Comparison of ENCODE assay signal across 26 cellular contexts in the genomic region with DNA sequence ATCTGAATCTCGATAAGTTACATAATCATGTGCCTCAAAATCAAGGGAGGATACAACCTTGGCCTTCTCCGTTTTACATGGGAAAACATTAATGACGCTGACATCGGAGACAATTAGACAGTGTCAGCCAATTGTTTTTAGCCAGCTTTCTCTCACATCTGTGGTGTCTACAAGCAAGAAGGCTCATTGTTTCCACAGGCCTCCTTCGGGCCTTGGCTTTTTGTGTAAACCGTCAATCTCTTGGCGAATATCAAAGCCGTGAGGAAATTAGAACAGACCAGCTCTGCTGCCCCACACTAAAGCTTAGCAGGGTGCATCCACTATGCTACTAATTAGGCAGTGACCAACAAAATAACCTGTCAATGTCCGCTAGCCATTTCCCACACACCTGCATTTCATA. TPM values are rescaled to one million over a fixed set of nuclear protein-coding genes. Genes with fewer than 3 reads are reported as not detected.
DNase-seq lines count a peak whose midpoint lies in the region; ATAC-seq and TF ChIP-seq lines count a peak whose summit lies in the region.
"Had no signal": no experiment of that assay in that cellular context is flagged by ENCODE, and none has a peak within 500 bp of the region (broad histone marks: within the 10 kb centered on the region; RNA-seq: fewer than 3 reads in every experiment).

No MANE protein-coding gene starts in this region.

- no peak overlapping the region for H3K18ac ChIP-seq in trophoblast cell (ENCODE audit: low read length)

- H4K8ac ChIP-seq in trophoblast cell (ENCODE audit: low read depth, low read length) = no peak overlapping the region

- intact Hi-C loops in sciatic nerve (cut with DNase I) = no loop called here

- H2BK5ac ChIP-seq in trophoblast cell (ENCODE audit: low read depth, low read length, poor library complexity) = no peak overlapping the region

- no peak for ATAC-seq in sciatic nerve
- no peak for ATAC-seq in activated T-cell treated with anti-CD3 and anti-CD28 coated beads, Interleukin-2, amount 50 U/mL, for 72 hours (replicated peaks in 1 of 2)
- ATAC-seq: esophagus mucosa; gastroesophageal sphincter; GM12878; pancreas; stimulated activated effector memory CD8-positive, alpha-beta T cell treated with anti-CD3 and anti-CD28 coated beads, Interleukin-12 subunit alpha, Interleukin-12 subunit beta, amount 100 ng/mL, for 72 hours had no signal

- H3K27me3 ChIP-seq in H7 (ENCODE audit: control insufficient read depth, insufficient read depth, low read length) (no peaks in the 10 kb centered on the region), iPS-18a (ENCODE audit: control insufficient read depth, insufficient read depth, low read length) (peaks cover 16% of the 10 kb centered on the region), trophoblast cell (ENCODE audit: insufficient read depth, low read length) (no peaks in the 10 kb centered on the region)
- H3K27me3 ChIP-seq: pancreas had no signal

- H3K23ac ChIP-seq in trophoblast cell (ENCODE audit: low read length) = peak overlapping the region; percentile 61

- no peaks in the 10 kb centered on the region for H3K79me1 ChIP-seq in trophoblast cell (ENCODE audit: low read length)

- H2BK120ac ChIP-seq in trophoblast cell (ENCODE audit: insufficient read depth, low read length, poor library complexity) = no peak overlapping the region

- H2BK12ac ChIP-seq in trophoblast cell (ENCODE audit: low read length) = no peak overlapping the region

- H3K4me2 ChIP-seq in trophoblast cell (ENCODE audit: low read length) = no peak overlapping the region
- H3K4me2 ChIP-seq: SK-N-SH had no signal

- H3K4me3 Mint-ChIP-seq in brain = peak overlapping the region in 3 of 5 experiments; percentile 2 to 57 (median 43)
- H3K4me3 Mint-ChIP-seq in activated T-cell treated with anti-CD3 and anti-CD28 coated beads, Interleukin-2, amount 50 U/mL, for 72 hours = no peak overlapping the region
- H3K4me3 Mint-ChIP-seq: activated B cell treated with CpG ODN at 0.5 μM for 24 hours; activated CD4-positive, alpha-beta memory T cell treated with anti-CD3 and anti-CD28 coated beads for 36 hours; CD4-positive, alpha-beta memory T cell; stimulated activated effector memory CD8-positive, alpha-beta T cell treated with anti-CD3 and anti-CD28 coated beads, Interleukin-12 subunit alpha, Interleukin-12 subunit beta, amount 100 ng/mL, for 72 hours had no signal

- H4K91ac ChIP-seq in trophoblast cell (ENCODE audit: low read depth, low read length) = no peak overlapping the region

- H3K9ac ChIP-seq in iPS-18a (ENCODE audit: low read length) (no peak overlapping the region), trophoblast cell (ENCODE audit: low read length) (no peak overlapping the region)
- H3K9ac ChIP-seq: SK-N-SH had no signal

- no peak overlapping the region for H2AFZ ChIP-seq in trophoblast cell (ENCODE audit: insufficient read depth, low read length, poor library complexity)

- H3K36me3 Mint-ChIP-seq in brain = no peaks in the 10 kb centered on the region
- no peaks in the 10 kb centered on the region for H3K36me3 Mint-ChIP-seq in activated T-cell treated with anti-CD3 and anti-CD28 coated beads, Interleukin-2, amount 50 U/mL, for 72 hours (ENCODE audit: insufficient read depth in 2 of 2)
- H3K36me3 Mint-ChIP-seq: activated CD4-positive, alpha-beta memory T cell treated with anti-CD3 and anti-CD28 coated beads for 36 hours; CD4-positive, alpha-beta memory T cell; stimulated activated effector memory CD8-positive, alpha-beta T cell treated with anti-CD3 and anti-CD28 coated beads, Interleukin-12 subunit alpha, Interleukin-12 subunit beta, amount 100 ng/mL, for 72 hours had no signal

- H3K27ac Mint-ChIP-seq in brain = peak overlapping the region in 2 of 5 experiments; percentile 25 to 85
- no peak overlapping the region for H3K27ac Mint-ChIP-seq in activated T-cell treated with anti-CD3 and anti-CD28 coated beads, Interleukin-2, amount 50 U/mL, for 72 hours
- H3K27ac Mint-ChIP-seq: activated B cell treated with CpG ODN at 0.5 μM for 24 hours; activated CD4-positive, alpha-beta memory T cell treated with anti-CD3 and anti-CD28 coated beads for 36 hours; CD4-positive, alpha-beta memory T cell; stimulated activated effector memory CD8-positive, alpha-beta T cell treated with anti-CD3 and anti-CD28 coated beads, Interleukin-12 subunit alpha, Interleukin-12 subunit beta, amount 100 ng/mL, for 72 hours had no signal

- no peaks in the 10 kb centered on the region for H3K9me3 ChIP-seq in iPS-18a (ENCODE audit: control insufficient read depth, low read depth, low read length)
- no peaks in the 10 kb centered on the region for H3K9me3 ChIP-seq in trophoblast cell (ENCODE audit: insufficient read depth, low read depth, low read length)
- H3K9me3 ChIP-seq: gastroesophageal sphincter, MG63, pancreas, SK-N-SH, thoracic aorta had no signal

- H3K4me1 Mint-ChIP-seq in brain = peaks cover 63% of the 10 kb centered on the region
- no peaks in the 10 kb centered on the region for H3K4me1 Mint-ChIP-seq in activated T-cell treated with anti-CD3 and anti-CD28 coated beads, Interleukin-2, amount 50 U/mL, for 72 hours (ENCODE audit: low read depth)
- H3K4me1 Mint-ChIP-seq: activated B cell treated with CpG ODN at 0.5 μM for 24 hours; CD4-positive, alpha-beta memory T cell; stimulated activated effector memory CD8-positive, alpha-beta T cell treated with anti-CD3 and anti-CD28 coated beads, Interleukin-12 subunit alpha, Interleukin-12 subunit beta, amount 100 ng/mL, for 72 hours had no signal

- H3K27ac ChIP-seq in iPS-18a (ENCODE audit: low read length) (no peak overlapping the region), trophoblast cell (ENCODE audit: low read depth, low read length) (no peak overlapping the region)
- H3K27ac ChIP-seq: gastroesophageal sphincter, pancreas, RWPE1, thoracic aorta had no signal

- no CpG with 5 or more reads among the region's 9 CpGs for WGBS in trophoblast cell (ENCODE audit: extremely low coverage, insufficient coverage, insufficient read length)

- no peak overlapping the region for H3K14ac ChIP-seq in trophoblast cell (ENCODE audit: low read length)

- H2AK5ac ChIP-seq in trophoblast cell (ENCODE audit: low read length) = no peak overlapping the region

- peaks cover 12% of the 10 kb centered on the region for H3K27me3 Mint-ChIP-seq in brain
- peaks cover 9% of the 10 kb centered on the region for H3K27me3 Mint-ChIP-seq in activated T-cell treated with anti-CD3 and anti-CD28 coated beads, Interleukin-2, amount 50 U/mL, for 72 hours (ENCODE audit: low read depth)
- H3K27me3 Mint-ChIP-seq: activated B cell treated with CpG ODN at 0.5 μM for 24 hours had no signal

- peaks cover 28% of the 10 kb centered on the region for H3K4me1 ChIP-seq in iPS-18a (ENCODE audit: control insufficient read depth, low read depth, low read length)
- peaks cover 0 to 2% of the 10 kb centered on the region in 2 experiments for H3K4me1 ChIP-seq in trophoblast cell (ENCODE audit: control insufficient read depth in 1 of 2, insufficient read depth in 2 of 2, low read length in 2 of 2)
- H3K4me1 ChIP-seq: gastroesophageal sphincter, pancreas had no signal

- DNase-seq in H7 = peak; percentile 53
- DNase-seq in trophoblast cell = no peak
- DNase-seq in NCI-H2029 (lab: John Stamatoyannopoulos, UW) = no peak
- no peak for DNase-seq in sciatic nerve (ENCODE audit: low spot score)
- no peak for DNase-seq in activated T-cell treated with anti-CD3 and anti-CD28 coated beads, Interleukin-2, amount 50 U/mL, for 72 hours
- DNase-seq: activated B cell treated with CpG ODN at 0.5 μM for 24 hours; activated CD4-positive, alpha-beta memory T cell treated with anti-CD3 and anti-CD28 coated beads for 36 hours; activated T-cell treated with anti-CD3 and anti-CD28 coated beads for 4 hours; amniotic stem cell; CD4-positive, alpha-beta memory T cell; central memory CD4-positive, alpha-beta T cell; DMS53; MG63; NCI-H1694 treated with DMSO at 0.1 percent for 48 hours; pancreas; SK-N-SH had no signal

- no peaks in the 10 kb centered on the region for H3K79me2 ChIP-seq in trophoblast cell (ENCODE audit: control insufficient read depth, insufficient read depth, low read length, poor library complexity)

- H4K12ac ChIP-seq in trophoblast cell (ENCODE audit: low read depth, low read length) = no peak overlapping the region

- peaks cover 0 to 3% (median 0%) of the 10 kb centered on the region in 5 experiments for H3K9me3 Mint-ChIP-seq in brain
- no peaks in the 10 kb centered on the region for H3K9me3 Mint-ChIP-seq in activated T-cell treated with anti-CD3 and anti-CD28 coated beads, Interleukin-2, amount 50 U/mL, for 72 hours
- H3K9me3 Mint-ChIP-seq: activated B cell treated with CpG ODN at 0.5 μM for 24 hours; activated CD4-positive, alpha-beta memory T cell treated with anti-CD3 and anti-CD28 coated beads for 36 hours; CD4-positive, alpha-beta memory T cell; stimulated activated effector memory CD8-positive, alpha-beta T cell treated with anti-CD3 and anti-CD28 coated beads, Interleukin-12 subunit alpha, Interleukin-12 subunit beta, amount 100 ng/mL, for 72 hours had no signal

- no peak for TF ChIP-seq CTCF in brain (conservative IDR thresholded peaks at IDR 0.05)

- H3K4me3 ChIP-seq in H7 (ENCODE audit: insufficient read depth, low read depth, low read length) (no peak overlapping the region), iPS-18a (ENCODE audit: low read length) (peak overlapping the region; percentile 20), trophoblast cell (ENCODE audit: low read depth, low read length) (no peak overlapping the region)
- H3K4me3 ChIP-seq: gastroesophageal sphincter, GM12878, lung, MG63, pancreas, thoracic aorta had no signal

- H3K36me3 ChIP-seq in H7 (replicated peaks; ENCODE audit: control insufficient read depth, insufficient read depth, low read length) (no peaks in the 10 kb centered on the region), iPS-18a (ENCODE audit: control insufficient read depth, low read depth, low read length) (no peaks in the 10 kb centered on the region), trophoblast cell (ENCODE audit: control insufficient read depth in 1 of 2, insufficient read depth in 2 of 2, low read length in 2 of 2) (no peaks in the 10 kb centered on the region)
- H3K36me3 ChIP-seq: gastroesophageal sphincter, MG63, pancreas, thoracic aorta had no signal

- no peak overlapping the region for H3K4ac ChIP-seq in trophoblast cell (ENCODE audit: low read depth, low read length)

RNA-seq across cellular contexts. Expression of gene VAX1, which starts 43.2 kb away (rescaled TPM):
- total RNA-seq in H7 (2014; rRNA removed; shearing (Covaris generic)) = 0.62 and 0.81 TPM in 2 replicates
- 0.48 TPM for polyA plus RNA-seq in brain (ENCODE audit: insufficient read depth, low read depth, low replicate concordance)
- polyA plus RNA-seq in trophoblast cell (2013) = 0.01 TPM in 1 of 2 replicates, not detected in the other
- total RNA-seq in sciatic nerve = not detected
- total RNA-seq in activated T-cell treated with anti-CD3 and anti-CD28 coated beads, Interleukin-2, amount 50 U/mL, for 72 hours = not detected
- total RNA-seq: activated B cell treated with CpG ODN at 0.5 μM for 24 hours; activated CD4-positive, alpha-beta memory T cell treated with anti-CD3 and anti-CD28 coated beads for 36 hours; CD4-positive, alpha-beta memory T cell; gastroesophageal sphincter; GM12878; lung; myocyte; pancreas; thoracic aorta had no signal
- polyA plus RNA-seq: CD4-positive, alpha-beta memory T cell; GM12878; lung; pancreas; SK-N-SH had no signal

Comparison
In these comparisons a context has a peak if more than half of its experiments do, and no peak if none do; other contexts are left out.
1. H3K4me3 Mint-ChIP-seq: peak in brain (3 of 5); none in activated T-cell treated with anti-CD3 and anti-CD28 coated beads, Interleukin-2, amount 50 U/mL, for 72 hours (0 of 2).